Comparison of ENCODE assay signal across 23 cellular contexts in genomic region chr20:43835944-43836540, GRCh38.
"Had no signal": no experiment of that assay in that cellular context is flagged by ENCODE, and none has a peak within 500 bp of the region (broad histone marks: within the 10 kb centered on the region; RNA-seq: fewer than 3 reads in every experiment).

No MANE protein-coding gene starts in this region.

- DNase-seq: effector memory CD4-positive, alpha-beta T cell; hypothalamus; immature natural killer cell; islet precursor cell; kidney glomerular epithelial cell; left ventricle myocardium superior; lower lobe of right lung; mucosa of descending colon; naive B cell; pancreas; stimulated activated CD4-positive, alpha-beta T cell treated with anti-CD3 and anti-CD28 coated beads, Interleukin-2, amount 100 ng/mL, for 24 hours; stimulated activated CD4-positive, alpha-beta T cell treated with anti-CD3 and anti-CD28 coated beads, Interleukin-4, amount 100 ng/mL, for 24 hours; stimulated activated naive CD4-positive, alpha-beta T cell treated with Interleukin-2 at 50 U/mL for 16 hours; stomach; thyroid gland; trophoblast cell had no signal

- H3K4me3 ChIP-seq: lower lobe of right lung, mucosa of descending colon, pancreas, stomach, thyroid gland had no signal

- FAIRE-seq: colon, endothelial cell of umbilical vein, frontal cortex, pancreas had no signal

- ATAC-seq: left ventricle myocardium superior; lower lobe of right lung; mucosa of descending colon; natural killer cell treated with Interleukin-12 subunit alpha and Interleukin-12 subunit beta and Interleukin-15 and Interleukin-18, amount 100 ng/mL, for 72 hours; pancreas; sciatic nerve; stimulated activated effector memory CD8-positive, alpha-beta T cell treated with anti-CD3 and anti-CD28 coated beads, Interleukin-12 subunit alpha, Interleukin-12 subunit beta, amount 100 ng/mL, for 72 hours had no signal

- H3K36me3 ChIP-seq: lower lobe of right lung, neutrophil, pancreas, stomach, thyroid gland had no signal

- H3K27me3 ChIP-seq: pancreas, thyroid gland had no signal

- H3K4me1 ChIP-seq: lower lobe of right lung, pancreas, stomach, thyroid gland had no signal

- H3K27ac ChIP-seq: lower lobe of right lung, neutrophil, pancreas, stomach, thyroid gland had no signal

- H3K9me3 ChIP-seq: lower lobe of right lung, mucosa of descending colon, neutrophil, pancreas, thyroid gland had no signal
